Comparison of ENCODE assay signal across 1 cellular context in genomic region chr4:80266902-80267380, GRCh38.
TF ChIP-seq lines count a peak whose summit lies in the region.

No MANE protein-coding gene starts in this region.

TF ChIP-seq in K562, 482 proteins besides CTCF, POLR2A, EP300 and RAD21 (continued from another document and continues in another):
- TF ChIP-seq, protein P1, sequence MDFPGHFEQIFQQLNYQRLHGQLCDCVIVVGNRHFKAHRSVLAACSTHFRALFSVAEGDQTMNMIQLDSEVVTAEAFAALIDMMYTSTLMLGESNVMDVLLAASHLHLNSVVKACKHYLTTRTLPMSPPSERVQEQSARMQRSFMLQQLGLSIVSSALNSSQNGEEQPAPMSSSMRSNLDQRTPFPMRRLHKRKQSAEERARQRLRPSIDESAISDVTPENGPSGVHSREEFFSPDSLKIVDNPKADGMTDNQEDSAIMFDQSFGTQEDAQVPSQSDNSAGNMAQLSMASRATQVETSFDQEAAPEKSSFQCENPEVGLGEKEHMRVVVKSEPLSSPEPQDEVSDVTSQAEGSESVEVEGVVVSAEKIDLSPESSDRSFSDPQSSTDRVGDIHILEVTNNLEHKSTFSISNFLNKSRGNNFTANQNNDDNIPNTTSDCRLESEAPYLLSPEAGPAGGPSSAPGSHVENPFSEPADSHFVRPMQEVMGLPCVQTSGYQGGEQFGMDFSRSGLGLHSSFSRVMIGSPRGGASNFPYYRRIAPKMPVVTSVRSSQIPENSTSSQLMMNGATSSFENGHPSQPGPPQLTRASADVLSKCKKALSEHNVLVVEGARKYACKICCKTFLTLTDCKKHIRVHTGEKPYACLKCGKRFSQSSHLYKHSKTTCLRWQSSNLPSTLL (IDR thresholded peaks at IDR 0.05): no peak
- TF ChIP-seq CBFA2T3 (IDR thresholded peaks at IDR 0.05): no peak
- no peak for TF ChIP-seq YY1 (IDR thresholded peaks at IDR 0.05; ENCODE audit: borderline replicate concordance in 1 of 3, control insufficient read depth in 1 of 3, extremely low read depth in 1 of 3, insufficient read depth in 3 of 3, insufficient read length in 1 of 3, insufficient replicate concordance in 2 of 3, low read depth in 1 of 3, low read length in 2 of 3)
- TF ChIP-seq NR2C2 (CRISPR knock-in tag; IDR thresholded peaks at IDR 0.05): no peak
- no peak for TF ChIP-seq NR2C2 (tag; IDR thresholded peaks at IDR 0.05)
- TF ChIP-seq MBD2 (IDR thresholded peaks at IDR 0.05; ENCODE audit: borderline replicate concordance, low read depth): no peak
- TF ChIP-seq NR2F6 (CRISPR knock-in tag; IDR thresholded peaks at IDR 0.05): no peak
- no peak for TF ChIP-seq ZKSCAN3 (CRISPR knock-in tag; IDR thresholded peaks at IDR 0.05)
- no peak for TF ChIP-seq ZNF445 (CRISPR knock-in tag; IDR thresholded peaks at IDR 0.05; ENCODE audit: low read depth)
- 0 out of 4 replicates have a peak, but pooled peaks of 1 of the 2 experiments have one; percentile 6 for TF ChIP-seq MAZ (CRISPR knock-in tag; conservative IDR thresholded peaks at IDR 0.05 in 1 of 2, IDR thresholded peaks at IDR 0.05 in 1 of 2)
- TF ChIP-seq ZZZ3 (IDR thresholded peaks at IDR 0.05): no peak
- TF ChIP-seq, protein P2, sequence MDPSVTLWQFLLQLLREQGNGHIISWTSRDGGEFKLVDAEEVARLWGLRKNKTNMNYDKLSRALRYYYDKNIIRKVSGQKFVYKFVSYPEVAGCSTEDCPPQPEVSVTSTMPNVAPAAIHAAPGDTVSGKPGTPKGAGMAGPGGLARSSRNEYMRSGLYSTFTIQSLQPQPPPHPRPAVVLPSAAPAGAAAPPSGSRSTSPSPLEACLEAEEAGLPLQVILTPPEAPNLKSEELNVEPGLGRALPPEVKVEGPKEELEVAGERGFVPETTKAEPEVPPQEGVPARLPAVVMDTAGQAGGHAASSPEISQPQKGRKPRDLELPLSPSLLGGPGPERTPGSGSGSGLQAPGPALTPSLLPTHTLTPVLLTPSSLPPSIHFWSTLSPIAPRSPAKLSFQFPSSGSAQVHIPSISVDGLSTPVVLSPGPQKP (CRISPR knock-in tag; IDR thresholded peaks at IDR 0.05): no peak
- TF ChIP-seq RBM34 (IDR thresholded peaks at IDR 0.05; ENCODE audit: borderline replicate concordance, insufficient read depth, low read length): no peak
- no peak for TF ChIP-seq BDP1 (IDR thresholded peaks at IDR 0.05; ENCODE audit: insufficient read depth, insufficient read length)
- no peak for TF ChIP-seq FOXK1 (CRISPR knock-in tag; IDR thresholded peaks at IDR 0.05; ENCODE audit: borderline replicate concordance)
- TF ChIP-seq ZNF239 (CRISPR knock-in tag; IDR thresholded peaks at IDR 0.05): no peak
- no peak for TF ChIP-seq ZNF75A (CRISPR knock-in tag; IDR thresholded peaks at IDR 0.05)
- TF ChIP-seq ZBTB33 (CRISPR knock-in tag; IDR thresholded peaks at IDR 0.05): no peak
- TF ChIP-seq SIX5 (IDR thresholded peaks at IDR 0.05; ENCODE audit: borderline replicate concordance in 1 of 2, insufficient read depth in 1 of 2, low read depth in 1 of 2, low read length in 2 of 2): no peak
- TF ChIP-seq, protein P3, sequence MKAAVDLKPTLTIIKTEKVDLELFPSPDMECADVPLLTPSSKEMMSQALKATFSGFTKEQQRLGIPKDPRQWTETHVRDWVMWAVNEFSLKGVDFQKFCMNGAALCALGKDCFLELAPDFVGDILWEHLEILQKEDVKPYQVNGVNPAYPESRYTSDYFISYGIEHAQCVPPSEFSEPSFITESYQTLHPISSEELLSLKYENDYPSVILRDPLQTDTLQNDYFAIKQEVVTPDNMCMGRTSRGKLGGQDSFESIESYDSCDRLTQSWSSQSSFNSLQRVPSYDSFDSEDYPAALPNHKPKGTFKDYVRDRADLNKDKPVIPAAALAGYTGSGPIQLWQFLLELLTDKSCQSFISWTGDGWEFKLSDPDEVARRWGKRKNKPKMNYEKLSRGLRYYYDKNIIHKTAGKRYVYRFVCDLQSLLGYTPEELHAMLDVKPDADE (conservative IDR thresholded peaks at IDR 0.05; ENCODE audit: control insufficient read depth, low read depth, low read length): no peak
- no peak for TF ChIP-seq ZNF408 (CRISPR knock-in tag; IDR thresholded peaks at IDR 0.05; ENCODE audit: low read depth)
- TF ChIP-seq MCM7 (IDR thresholded peaks at IDR 0.05): no peak
- TF ChIP-seq, protein P4, sequence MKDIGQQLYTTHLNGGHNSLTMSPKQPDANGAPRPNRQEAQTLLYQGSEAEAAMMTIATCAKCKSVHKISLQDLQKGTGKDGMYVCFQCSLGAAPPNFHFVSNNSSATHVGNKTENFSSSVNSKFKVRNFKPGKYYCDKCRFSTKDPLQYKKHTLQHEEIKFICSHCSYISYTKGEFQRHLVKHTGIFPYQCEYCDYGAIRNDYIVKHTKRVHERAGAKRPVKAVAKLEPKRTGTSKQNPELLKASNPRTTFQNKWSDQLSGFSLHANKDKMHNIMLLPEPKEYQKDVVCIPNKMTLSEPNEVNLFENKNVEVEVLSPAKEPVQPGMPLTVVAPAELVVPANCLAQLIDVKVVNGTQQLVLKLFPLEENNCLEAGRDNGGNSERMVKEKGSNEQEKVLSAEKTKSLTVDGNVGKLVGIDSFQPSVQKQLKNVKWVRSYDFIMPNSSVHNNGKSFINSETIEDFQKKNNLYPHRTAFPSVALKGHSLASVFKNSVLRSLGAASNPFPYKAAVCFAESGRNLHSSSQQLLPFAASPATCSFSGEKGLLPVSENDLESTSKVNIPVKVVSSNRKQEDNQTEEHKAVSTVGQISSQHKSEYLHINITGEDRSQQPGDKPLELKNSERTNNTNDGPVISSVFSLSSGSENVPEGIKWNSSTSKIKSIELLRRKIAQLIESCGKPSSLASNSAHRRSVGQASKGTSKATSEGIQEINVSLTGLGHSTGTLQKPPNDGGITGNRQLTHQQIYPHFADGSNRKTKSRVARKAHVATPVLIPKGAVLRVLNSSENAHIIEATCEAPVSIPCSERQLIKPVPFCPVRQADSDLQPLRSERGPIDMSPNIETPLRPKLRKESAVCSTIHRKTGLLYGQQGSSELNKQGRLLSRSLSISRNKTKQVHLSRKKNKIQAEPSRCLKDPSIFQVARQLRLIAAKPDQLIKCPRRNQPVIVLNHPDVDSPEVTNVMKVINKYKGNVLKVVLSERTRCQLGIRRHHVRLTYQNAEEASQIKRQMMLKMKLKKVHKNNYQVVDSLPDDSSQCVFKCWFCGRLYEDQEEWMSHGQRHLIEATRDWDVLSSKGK (CRISPR knock-in tag; IDR thresholded peaks at IDR 0.05): no peak
- TF ChIP-seq ZNF695 (CRISPR knock-in tag; IDR thresholded peaks at IDR 0.05): no peak
- TF ChIP-seq BACH1 (tag; IDR thresholded peaks at IDR 0.05): no peak
- TF ChIP-seq NR2C1 (IDR thresholded peaks at IDR 0.05): no peak
- TF ChIP-seq NR2C1 (tag; IDR thresholded peaks at IDR 0.05): no peak
- TF ChIP-seq CREB5 (CRISPR knock-in tag; IDR thresholded peaks at IDR 0.05): no peak
- TF ChIP-seq, protein P5, sequence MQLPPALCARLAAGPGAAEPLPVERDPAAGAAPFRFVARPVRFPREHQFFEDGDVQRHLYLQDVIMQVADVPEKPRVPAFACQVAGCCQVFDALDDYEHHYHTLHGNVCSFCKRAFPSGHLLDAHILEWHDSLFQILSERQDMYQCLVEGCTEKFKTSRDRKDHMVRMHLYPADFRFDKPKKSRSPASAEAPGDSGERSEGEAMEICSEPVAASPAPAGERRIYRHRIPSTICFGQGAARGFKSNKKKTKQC (CRISPR knock-in tag; IDR thresholded peaks at IDR 0.05): peak; percentile 43; the same call in 1 of the 2 replicates
- TF ChIP-seq, protein P6, sequence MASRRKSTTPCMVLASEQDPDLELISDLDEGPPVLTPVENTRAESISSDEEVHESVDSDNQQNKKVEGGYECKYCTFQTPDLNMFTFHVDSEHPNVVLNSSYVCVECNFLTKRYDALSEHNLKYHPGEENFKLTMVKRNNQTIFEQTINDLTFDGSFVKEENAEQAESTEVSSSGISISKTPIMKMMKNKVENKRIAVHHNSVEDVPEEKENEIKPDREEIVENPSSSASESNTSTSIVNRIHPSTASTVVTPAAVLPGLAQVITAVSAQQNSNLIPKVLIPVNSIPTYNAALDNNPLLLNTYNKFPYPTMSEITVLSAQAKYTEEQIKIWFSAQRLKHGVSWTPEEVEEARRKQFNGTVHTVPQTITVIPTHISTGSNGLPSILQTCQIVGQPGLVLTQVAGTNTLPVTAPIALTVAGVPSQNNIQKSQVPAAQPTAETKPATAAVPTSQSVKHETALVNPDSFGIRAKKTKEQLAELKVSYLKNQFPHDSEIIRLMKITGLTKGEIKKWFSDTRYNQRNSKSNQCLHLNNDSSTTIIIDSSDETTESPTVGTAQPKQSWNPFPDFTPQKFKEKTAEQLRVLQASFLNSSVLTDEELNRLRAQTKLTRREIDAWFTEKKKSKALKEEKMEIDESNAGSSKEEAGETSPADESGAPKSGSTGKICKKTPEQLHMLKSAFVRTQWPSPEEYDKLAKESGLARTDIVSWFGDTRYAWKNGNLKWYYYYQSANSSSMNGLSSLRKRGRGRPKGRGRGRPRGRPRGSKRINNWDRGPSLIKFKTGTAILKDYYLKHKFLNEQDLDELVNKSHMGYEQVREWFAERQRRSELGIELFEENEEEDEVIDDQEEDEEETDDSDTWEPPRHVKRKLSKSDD (conservative IDR thresholded peaks at IDR 0.05; ENCODE audit: low read length): no peak
- TF ChIP-seq, protein P7, sequence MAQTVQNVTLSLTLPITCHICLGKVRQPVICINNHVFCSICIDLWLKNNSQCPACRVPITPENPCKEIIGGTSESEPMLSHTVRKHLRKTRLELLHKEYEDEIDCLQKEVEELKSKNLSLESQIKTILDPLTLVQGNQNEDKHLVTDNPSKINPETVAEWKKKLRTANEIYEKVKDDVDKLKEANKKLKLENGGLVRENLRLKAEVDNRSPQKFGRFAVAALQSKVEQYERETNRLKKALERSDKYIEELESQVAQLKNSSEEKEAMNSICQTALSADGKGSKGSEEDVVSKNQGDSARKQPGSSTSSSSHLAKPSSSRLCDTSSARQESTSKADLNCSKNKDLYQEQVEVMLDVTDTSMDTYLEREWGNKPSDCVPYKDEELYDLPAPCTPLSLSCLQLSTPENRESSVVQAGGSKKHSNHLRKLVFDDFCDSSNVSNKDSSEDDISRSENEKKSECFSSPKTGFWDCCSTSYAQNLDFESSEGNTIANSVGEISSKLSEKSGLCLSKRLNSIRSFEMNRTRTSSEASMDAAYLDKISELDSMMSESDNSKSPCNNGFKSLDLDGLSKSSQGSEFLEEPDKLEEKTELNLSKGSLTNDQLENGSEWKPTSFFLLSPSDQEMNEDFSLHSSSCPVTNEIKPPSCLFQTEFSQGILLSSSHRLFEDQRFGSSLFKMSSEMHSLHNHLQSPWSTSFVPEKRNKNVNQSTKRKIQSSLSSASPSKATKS (CRISPR knock-in tag; IDR thresholded peaks at IDR 0.05): no peak
- TF ChIP-seq, protein P8, sequence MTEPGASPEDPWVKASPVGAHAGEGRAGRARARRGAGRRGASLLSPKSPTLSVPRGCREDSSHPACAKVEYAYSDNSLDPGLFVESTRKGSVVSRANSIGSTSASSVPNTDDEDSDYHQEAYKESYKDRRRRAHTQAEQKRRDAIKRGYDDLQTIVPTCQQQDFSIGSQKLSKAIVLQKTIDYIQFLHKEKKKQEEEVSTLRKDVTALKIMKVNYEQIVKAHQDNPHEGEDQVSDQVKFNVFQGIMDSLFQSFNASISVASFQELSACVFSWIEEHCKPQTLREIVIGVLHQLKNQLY (CRISPR knock-in tag; conservative IDR thresholded peaks at IDR 0.05): no peak
- TF ChIP-seq SMAD4 (CRISPR knock-in tag; conservative IDR thresholded peaks at IDR 0.05): 0 out of 2 replicates have a peak, but pooled peaks have one; percentile 6
- TF ChIP-seq CBFA2T2 (conservative IDR thresholded peaks at IDR 0.05): no peak
- TF ChIP-seq HLTF (IDR thresholded peaks at IDR 0.05): no peak
- no peak for TF ChIP-seq ILK (tag; IDR thresholded peaks at IDR 0.05; ENCODE audit: borderline replicate concordance, low read depth)
- no peak for TF ChIP-seq PTBP1 (IDR thresholded peaks at IDR 0.05; ENCODE audit: low read depth, low read length)
- TF ChIP-seq POLR2B (IDR thresholded peaks at IDR 0.05; ENCODE audit: low read depth, partially characterized antibody): no peak
- TF ChIP-seq, protein P9, sequence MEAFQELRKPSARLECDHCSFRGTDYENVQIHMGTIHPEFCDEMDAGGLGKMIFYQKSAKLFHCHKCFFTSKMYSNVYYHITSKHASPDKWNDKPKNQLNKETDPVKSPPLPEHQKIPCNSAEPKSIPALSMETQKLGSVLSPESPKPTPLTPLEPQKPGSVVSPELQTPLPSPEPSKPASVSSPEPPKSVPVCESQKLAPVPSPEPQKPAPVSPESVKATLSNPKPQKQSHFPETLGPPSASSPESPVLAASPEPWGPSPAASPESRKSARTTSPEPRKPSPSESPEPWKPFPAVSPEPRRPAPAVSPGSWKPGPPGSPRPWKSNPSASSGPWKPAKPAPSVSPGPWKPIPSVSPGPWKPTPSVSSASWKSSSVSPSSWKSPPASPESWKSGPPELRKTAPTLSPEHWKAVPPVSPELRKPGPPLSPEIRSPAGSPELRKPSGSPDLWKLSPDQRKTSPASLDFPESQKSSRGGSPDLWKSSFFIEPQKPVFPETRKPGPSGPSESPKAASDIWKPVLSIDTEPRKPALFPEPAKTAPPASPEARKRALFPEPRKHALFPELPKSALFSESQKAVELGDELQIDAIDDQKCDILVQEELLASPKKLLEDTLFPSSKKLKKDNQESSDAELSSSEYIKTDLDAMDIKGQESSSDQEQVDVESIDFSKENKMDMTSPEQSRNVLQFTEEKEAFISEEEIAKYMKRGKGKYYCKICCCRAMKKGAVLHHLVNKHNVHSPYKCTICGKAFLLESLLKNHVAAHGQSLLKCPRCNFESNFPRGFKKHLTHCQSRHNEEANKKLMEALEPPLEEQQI (IDR thresholded peaks at IDR 0.05): no peak
- TF ChIP-seq NCOA2 (IDR thresholded peaks at IDR 0.05; ENCODE audit: partially characterized antibody in 2 of 2): no peak
